1 cellular context compared by ENCODE assay signal in the genomic region with DNA sequence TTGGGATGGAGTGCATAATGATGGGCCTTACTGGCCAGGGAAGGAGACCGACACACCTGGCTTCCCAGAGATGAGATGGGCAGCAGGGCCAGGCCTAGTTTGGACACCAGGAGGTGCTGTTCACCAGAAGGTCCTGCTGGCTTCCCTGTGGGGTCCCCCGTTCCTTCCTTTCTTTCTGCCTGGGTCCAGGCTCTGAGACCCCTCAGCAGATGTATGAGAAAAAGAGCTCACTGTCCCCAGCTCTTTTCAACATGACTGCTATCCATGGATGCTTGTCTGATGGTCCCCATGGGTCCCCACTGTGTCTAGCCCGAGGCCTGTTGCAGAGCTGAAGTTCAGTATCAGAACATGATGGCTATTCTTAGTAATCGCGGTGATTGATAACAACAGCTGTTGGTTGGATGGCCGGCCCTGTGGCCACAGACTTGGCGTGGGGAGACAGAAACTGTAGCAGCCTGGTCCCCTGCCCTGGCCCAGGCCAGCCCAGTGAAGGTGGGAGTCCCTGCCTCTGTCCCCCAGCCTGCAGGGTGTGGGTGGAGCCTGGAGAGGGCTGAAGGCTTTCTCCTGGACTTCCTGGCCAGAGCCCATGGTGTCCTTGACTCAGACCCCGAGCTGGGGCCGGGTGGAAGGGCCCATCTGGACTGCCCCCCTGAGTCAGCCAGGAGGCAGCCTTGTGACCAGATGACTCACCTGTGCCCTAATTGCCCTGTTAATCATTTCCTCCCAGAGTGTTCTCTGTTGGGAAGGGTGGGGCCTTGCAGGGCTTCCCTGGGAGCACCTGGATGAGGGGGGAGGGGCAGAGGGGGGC.
A peak's percentile ranks its signal among the peaks of the same experiment; 100 is the strongest.
TF ChIP-seq lines count a peak whose summit lies in the region.

No MANE protein-coding gene starts in this region.

TF ChIP-seq in HepG2, 621 proteins besides CTCF, POLR2A, EP300 and RAD21 (continued from another document and continues in another):
- TF ChIP-seq ZNF761 (CRISPR knock-in tag; conservative IDR thresholded peaks at IDR 0.05) = peak; percentile 63; the same call in 1 of the 2 replicates
- TF ChIP-seq ZNF782 (CRISPR knock-in tag; IDR thresholded peaks at IDR 0.05; ENCODE audit: borderline replicate concordance) = no peak
- no peak for TF ChIP-seq EHMT2 (IDR thresholded peaks at IDR 0.05; ENCODE audit: borderline replicate concordance, low read depth, low read length)
- TF ChIP-seq ZFP36L1 (CRISPR knock-in tag; IDR thresholded peaks at IDR 0.05) = 0 out of 2 replicates have a peak, but pooled peaks have one; percentile 28
- TF ChIP-seq ZEB1 (IDR thresholded peaks at IDR 0.05; ENCODE audit: insufficient replicate concordance, low read depth) = peak; percentile 96
- TF ChIP-seq RBM22 (optimal IDR thresholded peaks at IDR 0.05; ENCODE audit: low read length) = peak; percentile 30
- no peak for TF ChIP-seq ZNF558 (CRISPR knock-in tag; IDR thresholded peaks at IDR 0.05; ENCODE audit: borderline replicate concordance)
- TF ChIP-seq, protein P1, sequence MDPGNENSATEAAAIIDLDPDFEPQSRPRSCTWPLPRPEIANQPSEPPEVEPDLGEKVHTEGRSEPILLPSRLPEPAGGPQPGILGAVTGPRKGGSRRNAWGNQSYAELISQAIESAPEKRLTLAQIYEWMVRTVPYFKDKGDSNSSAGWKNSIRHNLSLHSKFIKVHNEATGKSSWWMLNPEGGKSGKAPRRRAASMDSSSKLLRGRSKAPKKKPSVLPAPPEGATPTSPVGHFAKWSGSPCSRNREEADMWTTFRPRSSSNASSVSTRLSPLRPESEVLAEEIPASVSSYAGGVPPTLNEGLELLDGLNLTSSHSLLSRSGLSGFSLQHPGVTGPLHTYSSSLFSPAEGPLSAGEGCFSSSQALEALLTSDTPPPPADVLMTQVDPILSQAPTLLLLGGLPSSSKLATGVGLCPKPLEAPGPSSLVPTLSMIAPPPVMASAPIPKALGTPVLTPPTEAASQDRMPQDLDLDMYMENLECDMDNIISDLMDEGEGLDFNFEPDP (CRISPR knock-in tag; conservative IDR thresholded peaks at IDR 0.05) = no peak
- no peak for TF ChIP-seq ZNF569 (CRISPR knock-in tag; IDR thresholded peaks at IDR 0.05; ENCODE audit: borderline replicate concordance)
- no peak; the same call in 1 of the 2 replicates for TF ChIP-seq NFKB2 (CRISPR knock-in tag; IDR thresholded peaks at IDR 0.05; ENCODE audit: borderline replicate concordance)
- TF ChIP-seq HNF4G (IDR thresholded peaks at IDR 0.05; ENCODE audit: borderline replicate concordance, low read depth, low read length) = no peak
- TF ChIP-seq HNF4G (CRISPR knock-in tag; IDR thresholded peaks at IDR 0.05; ENCODE audit: borderline replicate concordance, low read depth) = no peak; the same call in 1 of the 2 replicates
- no peak; the same call in 1 of the 2 replicates for TF ChIP-seq DNMT3B (CRISPR knock-in tag; conservative IDR thresholded peaks at IDR 0.05)
- TF ChIP-seq ZNF570 (CRISPR knock-in tag; IDR thresholded peaks at IDR 0.05; ENCODE audit: borderline replicate concordance) = no peak
- TF ChIP-seq ZNF747 (CRISPR knock-in tag; IDR thresholded peaks at IDR 0.05; ENCODE audit: borderline replicate concordance) = peak; percentile 19; the same call in 1 of the 2 replicates
- peak; percentile 57; the same call in 1 of the 2 replicates for TF ChIP-seq TARDBP (CRISPR knock-in tag; IDR thresholded peaks at IDR 0.05)
- TF ChIP-seq KAT8 (CRISPR knock-in tag; IDR thresholded peaks at IDR 0.05) = peak; percentile 68; the same call in 1 of the 2 replicates
- no peak for TF ChIP-seq ZNF20 (CRISPR knock-in tag; IDR thresholded peaks at IDR 0.05)
- TF ChIP-seq KAT7 (CRISPR knock-in tag; IDR thresholded peaks at IDR 0.05; ENCODE audit: borderline replicate concordance) = 0 out of 2 replicates have a peak, but pooled peaks have one; percentile 35
- TF ChIP-seq RFXANK (CRISPR knock-in tag; IDR thresholded peaks at IDR 0.05) = no peak
- TF ChIP-seq NFATC3 (CRISPR knock-in tag; IDR thresholded peaks at IDR 0.05) = no peak
- no peak for TF ChIP-seq ZNF703 (CRISPR knock-in tag; IDR thresholded peaks at IDR 0.05; ENCODE audit: borderline replicate concordance)
- TF ChIP-seq IRX3 (CRISPR knock-in tag; IDR thresholded peaks at IDR 0.05; ENCODE audit: borderline replicate concordance, low read depth) = no peak
- no peak for TF ChIP-seq ZNF552 (CRISPR knock-in tag; IDR thresholded peaks at IDR 0.05; ENCODE audit: borderline replicate concordance)
- TF ChIP-seq, protein P2, sequence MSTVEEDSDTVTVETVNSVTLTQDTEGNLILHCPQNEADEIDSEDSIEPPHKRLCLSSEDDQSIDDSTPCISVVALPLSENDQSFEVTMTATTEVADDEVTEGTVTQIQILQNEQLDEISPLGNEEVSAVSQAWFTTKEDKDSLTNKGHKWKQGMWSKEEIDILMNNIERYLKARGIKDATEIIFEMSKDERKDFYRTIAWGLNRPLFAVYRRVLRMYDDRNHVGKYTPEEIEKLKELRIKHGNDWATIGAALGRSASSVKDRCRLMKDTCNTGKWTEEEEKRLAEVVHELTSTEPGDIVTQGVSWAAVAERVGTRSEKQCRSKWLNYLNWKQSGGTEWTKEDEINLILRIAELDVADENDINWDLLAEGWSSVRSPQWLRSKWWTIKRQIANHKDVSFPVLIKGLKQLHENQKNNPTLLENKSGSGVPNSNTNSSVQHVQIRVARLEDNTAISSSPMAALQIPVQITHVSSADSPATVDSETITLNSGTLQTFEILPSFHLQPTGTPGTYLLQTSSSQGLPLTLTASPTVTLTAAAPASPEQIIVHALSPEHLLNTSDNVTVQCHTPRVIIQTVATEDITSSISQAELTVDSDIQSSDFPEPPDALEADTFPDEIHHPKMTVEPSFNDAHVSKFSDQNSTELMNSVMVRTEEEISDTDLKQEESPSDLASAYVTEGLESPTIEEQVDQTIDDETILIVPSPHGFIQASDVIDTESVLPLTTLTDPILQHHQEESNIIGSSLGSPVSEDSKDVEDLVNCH (CRISPR knock-in tag; IDR thresholded peaks at IDR 0.05) = no peak; the same call in 1 of the 2 replicates
- TF ChIP-seq ELK4 (CRISPR knock-in tag; IDR thresholded peaks at IDR 0.05; ENCODE audit: borderline replicate concordance) = no peak
- 0 out of 2 replicates have a peak, but pooled peaks have one; percentile 30 for TF ChIP-seq RFXAP (CRISPR knock-in tag; IDR thresholded peaks at IDR 0.05; ENCODE audit: borderline replicate concordance)
- TF ChIP-seq ZNF564 (CRISPR knock-in tag; IDR thresholded peaks at IDR 0.05) = no peak
- 0 out of 2 replicates have a peak, but pooled peaks have one; percentile 11 for TF ChIP-seq ZKSCAN8 (CRISPR knock-in tag; IDR thresholded peaks at IDR 0.05; ENCODE audit: borderline replicate concordance)
- no peak for TF ChIP-seq SYNCRIP (IDR thresholded peaks at IDR 0.05; ENCODE audit: insufficient read depth, low read depth, low read length)
- TF ChIP-seq ARNT (IDR thresholded peaks at IDR 0.05) = no peak
- no peak for TF ChIP-seq ZNF446 (CRISPR knock-in tag; IDR thresholded peaks at IDR 0.05)
- TF ChIP-seq RFX1 (IDR thresholded peaks at IDR 0.05) = no peak
- TF ChIP-seq U2AF2 (IDR thresholded peaks at IDR 0.05; ENCODE audit: low read depth, low read length) = 0 out of 2 replicates have a peak, but pooled peaks have one; percentile 2
- TF ChIP-seq SOX5 (CRISPR knock-in tag; IDR thresholded peaks at IDR 0.05; ENCODE audit: borderline replicate concordance) = peak; percentile 57; the same call in 1 of the 2 replicates
- TF ChIP-seq MNT (IDR thresholded peaks at IDR 0.05) = no peak
- TF ChIP-seq TCF12 (IDR thresholded peaks at IDR 0.05) = no peak
- peak; percentile 23 for TF ChIP-seq TCF12 (CRISPR knock-in tag; IDR thresholded peaks at IDR 0.05)
- TF ChIP-seq PRMT3 (CRISPR knock-in tag; IDR thresholded peaks at IDR 0.05; ENCODE audit: borderline replicate concordance, low read depth) = no peak
- TF ChIP-seq AFF4 (CRISPR knock-in tag; IDR thresholded peaks at IDR 0.05) = no peak
- TF ChIP-seq KAT2B (IDR thresholded peaks at IDR 0.05; ENCODE audit: borderline replicate concordance, low read depth, low read length) = no peak; the same call in 1 of the 2 replicates
- no peak for TF ChIP-seq NFE2L1 (CRISPR knock-in tag; IDR thresholded peaks at IDR 0.05; ENCODE audit: borderline replicate concordance)
- TF ChIP-seq ZBTB44 (CRISPR knock-in tag; IDR thresholded peaks at IDR 0.05) = no peak
- TF ChIP-seq ZNF333 (CRISPR knock-in tag; IDR thresholded peaks at IDR 0.05; ENCODE audit: borderline replicate concordance) = no peak; the same call in 1 of the 2 replicates
- no peak for TF ChIP-seq E2F1 (CRISPR knock-in tag; IDR thresholded peaks at IDR 0.05)
- TF ChIP-seq, protein P3, sequence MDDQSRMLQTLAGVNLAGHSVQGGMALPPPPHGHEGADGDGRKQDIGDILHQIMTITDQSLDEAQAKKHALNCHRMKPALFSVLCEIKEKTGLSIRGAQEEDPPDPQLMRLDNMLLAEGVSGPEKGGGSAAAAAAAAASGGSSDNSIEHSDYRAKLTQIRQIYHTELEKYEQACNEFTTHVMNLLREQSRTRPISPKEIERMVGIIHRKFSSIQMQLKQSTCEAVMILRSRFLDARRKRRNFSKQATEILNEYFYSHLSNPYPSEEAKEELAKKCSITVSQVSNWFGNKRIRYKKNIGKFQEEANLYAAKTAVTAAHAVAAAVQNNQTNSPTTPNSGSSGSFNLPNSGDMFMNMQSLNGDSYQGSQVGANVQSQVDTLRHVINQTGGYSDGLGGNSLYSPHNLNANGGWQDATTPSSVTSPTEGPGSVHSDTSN (CRISPR knock-in tag; IDR thresholded peaks at IDR 0.05; ENCODE audit: borderline replicate concordance) = no peak
- TF ChIP-seq ZNF530 (CRISPR knock-in tag; IDR thresholded peaks at IDR 0.05; ENCODE audit: low read depth) = no peak
- no peak for TF ChIP-seq ZNF850 (CRISPR knock-in tag; conservative IDR thresholded peaks at IDR 0.05)
- TF ChIP-seq FOXA3 (CRISPR knock-in tag; IDR thresholded peaks at IDR 0.05) = peak; percentile 73
- TF ChIP-seq AGO1 (IDR thresholded peaks at IDR 0.05; ENCODE audit: low read depth, low read length, poor library complexity, severe bottlenecking) = peak; percentile 16
- no peak for TF ChIP-seq ZFP1 (CRISPR knock-in tag; IDR thresholded peaks at IDR 0.05)
